8 cellular contexts compared by ENCODE assay signal in genomic region chr1:37764888-37765441, GRCh38. TPM values are rescaled to one million over a fixed set of nuclear protein-coding genes. Genes with fewer than 3 reads are reported as not detected.
A peak's percentile ranks its signal among the peaks of the same experiment; 100 is the strongest.
DNase-seq lines count a peak whose midpoint lies in the region; ATAC-seq and TF ChIP-seq lines count a peak whose summit lies in the region.

EPHA10 (minus strand) TSS chr1:37765120; CDS start chr1:37765066, 54 bp downstream.

- H3K4me3 ChIP-seq in WERI-Rb-1 (ENCODE audit: low read depth, low read length) (peak within 1 kb of the TSS; percentile 51), mesenchymal stem cell (ENCODE audit: insufficient read depth in 1 of 2, low read depth in 1 of 2, low read length in 2 of 2) (no peak within 1 kb of the TSS)

- no peak within 1 kb of the TSS for H3K9ac ChIP-seq in mesenchymal stem cell (ENCODE audit: low read length)

- no peak for TF ChIP-seq CTCF in WERI-Rb-1 (IDR thresholded peaks at IDR 0.05; ENCODE audit: low read depth, low read length)

- H2BK12ac ChIP-seq in mesenchymal stem cell (ENCODE audit: low read length in 2 of 2), result no peak within 1 kb of the TSS

- peaks cover 3% of the 10 kb centered on the region for H3K4me1 ChIP-seq in mesenchymal stem cell (ENCODE audit: control insufficient read depth, insufficient read depth, low read depth, low read length)

- peaks cover 13% of the 10 kb centered on the region for H3K27me3 ChIP-seq in WERI-Rb-1 (ENCODE audit: insufficient read depth, low read depth, severe bottlenecking)
- H3K27me3 ChIP-seq in mesenchymal stem cell (ENCODE audit: control insufficient read depth in 1 of 2, insufficient read depth in 1 of 2, low read length in 2 of 2), result peaks cover 82% of the 10 kb centered on the region in 2 experiments

- H3K4ac ChIP-seq in mesenchymal stem cell (ENCODE audit: low read depth in 1 of 2, low read length in 2 of 2), result no peak within 1 kb of the TSS

- H3K18ac ChIP-seq in mesenchymal stem cell (ENCODE audit: low read depth in 1 of 2, low read length in 2 of 2), result no peak within 1 kb of the TSS

- H2BK120ac ChIP-seq in mesenchymal stem cell (ENCODE audit: low read depth, low read length), result no peak within 1 kb of the TSS

- peak within 1 kb of the TSS in 1 of 2 experiments; percentile 9 for H3K23ac ChIP-seq in mesenchymal stem cell (ENCODE audit: low read length in 2 of 2)

- no peak within 1 kb of the TSS for H3K14ac ChIP-seq in mesenchymal stem cell (ENCODE audit: low read length in 2 of 2)

- no peak within 1 kb of the TSS for H2BK5ac ChIP-seq in mesenchymal stem cell (ENCODE audit: low read depth, low read length, poor library complexity, severe bottlenecking)

- H4K8ac ChIP-seq in mesenchymal stem cell (ENCODE audit: low read length), result peak within 1 kb of the TSS; percentile 2

- no peaks in the 10 kb centered on the region for H3K9me3 ChIP-seq in WERI-Rb-1 (ENCODE audit: severe bottlenecking)
- no peaks in the 10 kb centered on the region for H3K9me3 ChIP-seq in mesenchymal stem cell (ENCODE audit: control insufficient read depth, low read length)

- WGBS in mesenchymal stem cell, result 24% methylated on average over 30 of the region's 33 CpGs

- no peak within 1 kb of the TSS for H2BK15ac ChIP-seq in mesenchymal stem cell (ENCODE audit: low read depth, poor library complexity, severe bottlenecking)

- no peak within 1 kb of the TSS for H3K4me2 ChIP-seq in mesenchymal stem cell (ENCODE audit: low read length, poor library complexity, severe bottlenecking)

- ATAC-seq in HG03039 (IDR thresholded peaks at IDR 0.05; ENCODE audit: unreplicated experiment) (no peak), HG03520 (IDR thresholded peaks at IDR 0.05; ENCODE audit: unreplicated experiment) (no peak)

- H3K27ac ChIP-seq in WERI-Rb-1 (no peak within 1 kb of the TSS), mesenchymal stem cell (ENCODE audit: low read length, poor library complexity, severe bottlenecking) (no peak within 1 kb of the TSS)

- H2AK5ac ChIP-seq in mesenchymal stem cell (ENCODE audit: low read length, severe bottlenecking), result no peak within 1 kb of the TSS

- no peak within 1 kb of the TSS for H2AFZ ChIP-seq in mesenchymal stem cell (ENCODE audit: low read depth, low read length)

- H4K91ac ChIP-seq in mesenchymal stem cell (ENCODE audit: low read length), result no peak within 1 kb of the TSS

- H3K79me1 ChIP-seq in mesenchymal stem cell (replicated peaks; ENCODE audit: low read length, poor library complexity, severe bottlenecking), result no peaks in the 10 kb centered on the region

- H3K36me3 ChIP-seq in WERI-Rb-1 (no peaks in the 10 kb centered on the region), mesenchymal stem cell (ENCODE audit: control insufficient read depth in 1 of 2, insufficient read depth in 2 of 2, low read depth in 1 of 2, low read length in 2 of 2) (peaks cover 0 to 3% of the 10 kb centered on the region in 2 experiments)

- DNase-seq in DMS 273 (lab: John Stamatoyannopoulos, UW; ENCODE audit: unreplicated experiment) (peak; percentile 85), NCI-H146 treated with DMSO at 0.1 percent for 48 hours (lab: John Stamatoyannopoulos, UW; ENCODE audit: unreplicated experiment) (peak; percentile 50), WERI-Rb-1 (peak; percentile 91), mesenchymal stem cell (no peak), Kasumi-1 (lab: John Stamatoyannopoulos, UW) (no peak), dermis blood vessel endothelial cell (no peak)

RNA-seq across cellular contexts. Expression of gene EPHA10, which starts in this region (rescaled TPM):
- polyA plus RNA-seq in mesenchymal stem cell (2013, experiment 1 of 2), result not detected
- under 0.01 TPM for polyA plus RNA-seq in mesenchymal stem cell (2013, experiment 2 of 2)
- 0.05 TPM in 1 of 2 replicates, not detected in the other for total RNA-seq in dermis blood vessel endothelial cell

Comparison
In these comparisons a context has a peak if more than half of its experiments do, and no peak if none do; other contexts are left out.
1. DNase-seq: peak in DMS 273 (single experiment), NCI-H146 treated with DMSO at 0.1 percent for 48 hours (single experiment) and WERI-Rb-1 (single experiment); none in mesenchymal stem cell (single experiment), Kasumi-1 (0 of 2) and dermis blood vessel endothelial cell (single experiment).